ENCODE assay signal across 8 cellular contexts in genomic region chr20:53738039-53738944, GRCh38.
A peak's percentile ranks its signal among the peaks of the same experiment; 100 is the strongest.
DNase-seq lines count a peak whose midpoint lies in the region; ATAC-seq and TF ChIP-seq lines count a peak whose summit lies in the region.

No MANE protein-coding gene starts in this region.

- H3K27me3 Mint-ChIP-seq in effector memory CD8-positive, alpha-beta T cell = no peaks in the 10 kb centered on the region

- ATAC-seq in lung (ENCODE audit: insufficient read depth, low FRiP score) = peak; percentile 58
- peak; percentile 93 for ATAC-seq in upper lobe of right lung
- ATAC-seq in effector memory CD8-positive, alpha-beta T cell (replicated peaks) = no peak
- no peak for ATAC-seq in GM21423 (IDR thresholded peaks at IDR 0.05; ENCODE audit: unreplicated experiment)
- ATAC-seq in HG02678 (IDR thresholded peaks at IDR 0.05; ENCODE audit: unreplicated experiment) = no peak

- WGBS in lung, 2 donors = 57 to 78% methylated on average over 26 of the region's 26 CpGs

- H3K27ac Mint-ChIP-seq in effector memory CD8-positive, alpha-beta T cell = no peak overlapping the region

- H3K4me1 Mint-ChIP-seq in effector memory CD8-positive, alpha-beta T cell (ENCODE audit: low read depth in 2 of 2) = peaks cover 20 to 22% of the 10 kb centered on the region in 2 donors

- no peaks in the 10 kb centered on the region for H3K9me3 ChIP-seq in lung (ENCODE audit: control insufficient read depth in 2 of 2, insufficient read depth in 1 of 2, low read length in 1 of 2)
- no peaks in the 10 kb centered on the region for H3K9me3 ChIP-seq in upper lobe of right lung

- peak; percentile 89 for DNase-seq in GM12865 (ENCODE audit: low read depth)
- peak; percentile 71 for DNase-seq in NCI-H510A (lab: John Stamatoyannopoulos, UW)
- DNase-seq in choroid plexus epithelial cell (ENCODE audit: low read depth) = peak; percentile 85
- peak; percentile 74 for DNase-seq in lung (ENCODE audit: low spot score)
- peak; percentile 70 for DNase-seq in upper lobe of right lung
- DNase-seq in effector memory CD8-positive, alpha-beta T cell = no peak

- H3K4me1 ChIP-seq in lung (ENCODE audit: control insufficient read depth in 2 of 2, insufficient read depth in 2 of 2, low read length in 2 of 2) (peaks cover 0 to 11% of the 10 kb centered on the region in 2 donors), upper lobe of right lung (peaks cover 37% of the 10 kb centered on the region)

- H3K27ac ChIP-seq in lung (ENCODE audit: low read depth in 1 of 2, low read length in 1 of 2) (peak overlapping the region; percentile 61 to 83), upper lobe of right lung (peak overlapping the region; percentile 61)

- H3K36me3 ChIP-seq in lung (ENCODE audit: control insufficient read depth in 2 of 2, insufficient read depth in 2 of 2, low read length in 2 of 2) (no peaks in the 10 kb centered on the region), upper lobe of right lung (no peaks in the 10 kb centered on the region)

- no peaks in the 10 kb centered on the region for H3K9me3 Mint-ChIP-seq in effector memory CD8-positive, alpha-beta T cell

- TF ChIP-seq CTCF in GM12865 (IDR thresholded peaks at IDR 0.05; ENCODE audit: insufficient read depth, low read depth, low read length, missing control alignments) = no peak
- TF ChIP-seq CTCF in choroid plexus epithelial cell (conservative IDR thresholded peaks at IDR 0.05; ENCODE audit: low read depth, low read length) = no peak
- no peak for TF ChIP-seq CTCF in lung (IDR thresholded peaks at IDR 0.05; ENCODE audit: control extremely low read depth, extremely low read depth)
- TF ChIP-seq CTCF in upper lobe of right lung (IDR thresholded peaks at IDR 0.05) = no peak

- no peaks in the 10 kb centered on the region for H3K27me3 ChIP-seq in lung (ENCODE audit: control insufficient read depth, insufficient read depth)
- H3K27me3 ChIP-seq in upper lobe of right lung = no peaks in the 10 kb centered on the region

- H3K4me3 ChIP-seq in GM12865 (ENCODE audit: low read depth, low read length) = peak overlapping the region; percentile 58
- H3K4me3 ChIP-seq in choroid plexus epithelial cell (ENCODE audit: low read depth, low read length) = no peak overlapping the region
- no peak overlapping the region for H3K4me3 ChIP-seq in lung
- no peak overlapping the region for H3K4me3 ChIP-seq in upper lobe of right lung

- intact Hi-C loops in upper lobe of right lung (cut with DNase I) = no loop called here

- H3K4me3 Mint-ChIP-seq in effector memory CD8-positive, alpha-beta T cell = no peak overlapping the region

- no peaks in the 10 kb centered on the region for H3K36me3 Mint-ChIP-seq in effector memory CD8-positive, alpha-beta T cell (ENCODE audit: insufficient read depth)

Comparison
In these comparisons a context has a peak if more than half of its experiments do, and no peak if none do; other contexts are left out.
1. DNase-seq: peak in GM12865 (single experiment), NCI-H510A (single experiment), choroid plexus epithelial cell (single experiment), lung (single experiment) and upper lobe of right lung (single experiment); none in effector memory CD8-positive, alpha-beta T cell (0 of 3).
2. ATAC-seq: peak in lung (single experiment) and upper lobe of right lung (single experiment); none in effector memory CD8-positive, alpha-beta T cell (single experiment), GM21423 (single experiment) and HG02678 (single experiment).